ENCODE assay signal across 1 cellular context in genomic region chr9:98540476-98540875, GRCh38.
TF ChIP-seq lines count a peak whose summit lies in the region.

No MANE protein-coding gene starts in this region.

TF ChIP-seq in K562, 482 proteins besides CTCF, POLR2A, EP300 and RAD21 (continued from another document):
- no peak for TF ChIP-seq NR3C1 (CRISPR knock-in tag; IDR thresholded peaks at IDR 0.05)
